Comparison of ENCODE assay signal across 18 cellular contexts in genomic region chrX:129771266-129771995, GRCh38. TPM values are rescaled to one million over a fixed set of nuclear protein-coding genes. Genes with fewer than 3 reads are reported as not detected.
A peak's percentile ranks its signal among the peaks of the same experiment; 100 is the strongest.
DNase-seq lines count a peak whose midpoint lies in the region; ATAC-seq lines count a peak whose summit lies in the region.
"Had no signal": no experiment of that assay in that cellular context is flagged by ENCODE, and none has a peak within 500 bp of the region (broad histone marks: within the 10 kb centered on the region; RNA-seq: fewer than 3 reads in every experiment).

No MANE protein-coding gene starts in this region.

- no peak for ATAC-seq in natural killer cell treated with Interleukin-12 subunit alpha and Interleukin-12 subunit beta and Interleukin-15 and Interleukin-18, amount 100 ng/mL, for 72 hours
- ATAC-seq: foreskin keratinocyte, HCT116, sciatic nerve had no signal

- no peaks in the 10 kb centered on the region for H3K9me3 ChIP-seq in KOPT-K1 (ENCODE audit: insufficient read depth, low read length, poor library complexity, severe bottlenecking)

- H3K27me3 Mint-ChIP-seq in activated naive CD4-positive, alpha-beta T cell treated with anti-CD3 and anti-CD28 coated beads for 36 hours (ENCODE audit: low read depth): no peaks in the 10 kb centered on the region
- no peaks in the 10 kb centered on the region for H3K27me3 Mint-ChIP-seq in natural killer cell treated with Interleukin-12 subunit alpha and Interleukin-12 subunit beta and Interleukin-15 and Interleukin-18, amount 100 ng/mL, for 72 hours

- H3K9me3 Mint-ChIP-seq in activated naive CD4-positive, alpha-beta T cell treated with anti-CD3 and anti-CD28 coated beads for 36 hours: no peaks in the 10 kb centered on the region
- H3K9me3 Mint-ChIP-seq in natural killer cell treated with Interleukin-12 subunit alpha and Interleukin-12 subunit beta and Interleukin-15 and Interleukin-18, amount 100 ng/mL, for 72 hours: no peaks in the 10 kb centered on the region

- H3K27ac ChIP-seq in KOPT-K1 (ENCODE audit: low read depth, low read length, poor library complexity, severe bottlenecking): peak overlapping the region; percentile 99
- H3K27ac ChIP-seq: foreskin keratinocyte had no signal

- H3K4me3 Mint-ChIP-seq in activated naive CD4-positive, alpha-beta T cell treated with anti-CD3 and anti-CD28 coated beads for 36 hours: peak overlapping the region; percentile 34
- peak overlapping the region; percentile 71 for H3K4me3 Mint-ChIP-seq in natural killer cell treated with Interleukin-12 subunit alpha and Interleukin-12 subunit beta and Interleukin-15 and Interleukin-18, amount 100 ng/mL, for 72 hours
- H3K4me3 Mint-ChIP-seq: endodermal cell had no signal

- peaks cover 71% of the 10 kb centered on the region for H3K4me1 Mint-ChIP-seq in activated naive CD4-positive, alpha-beta T cell treated with anti-CD3 and anti-CD28 coated beads for 36 hours (ENCODE audit: low read depth)
- peaks cover 53 to 59% of the 10 kb centered on the region in 2 donors for H3K4me1 Mint-ChIP-seq in natural killer cell treated with Interleukin-12 subunit alpha and Interleukin-12 subunit beta and Interleukin-15 and Interleukin-18, amount 100 ng/mL, for 72 hours (ENCODE audit: low read depth in 2 of 2)

- H3K27ac Mint-ChIP-seq in activated naive CD4-positive, alpha-beta T cell treated with anti-CD3 and anti-CD28 coated beads for 36 hours: peak overlapping the region; percentile 92
- H3K27ac Mint-ChIP-seq in natural killer cell treated with Interleukin-12 subunit alpha and Interleukin-12 subunit beta and Interleukin-15 and Interleukin-18, amount 100 ng/mL, for 72 hours: peak overlapping the region; percentile 85 to 96
- H3K27ac Mint-ChIP-seq: endodermal cell had no signal

- CTCF ChIA-PET in activated naive CD4-positive, alpha-beta T cell treated with anti-CD3 and anti-CD28 coated beads for 36 hours (lab: Charles Lee): interaction anchor here (0.9 to 2.6 kb wide), 5 partner anchors 9 to 167 kb away, joined by 3 to 10 read pairs (median 4); partner anchors contain the start of gene SASH3

- peak in 3 of 4 experiments; percentile 1 to 21 (median 9) for DNase-seq in activated CD4-positive, CD25-positive, alpha-beta regulatory T cell (lab: John Stamatoyannopoulos, UW)
- no peak for DNase-seq in activated CD4-positive, CD25-positive, alpha-beta regulatory T cell treated with anti-CD3 and anti-CD28 coated beads, Interleukin-2, amount 50 U/mL, for 72 hours
- DNase-seq in activated naive CD4-positive, alpha-beta T cell treated with anti-CD3 and anti-CD28 coated beads for 36 hours: peak; percentile 61
- no peak for DNase-seq in natural killer cell treated with Interleukin-12 subunit alpha and Interleukin-12 subunit beta and Interleukin-15 and Interleukin-18, amount 100 ng/mL, for 72 hours (ENCODE audit: low spot score)
- DNase-seq in HT-29 (ENCODE audit: low spot score) (no peak), hepatic stellate cell (ENCODE audit: low spot score) (no peak), NOMO-1 treated with DMSO at 0.1 percent for 48 hours (lab: John Stamatoyannopoulos, UW; ENCODE audit: unreplicated experiment) (no peak)
- DNase-seq: endodermal cell, foreskin keratinocyte, NCI-H187 treated with DMSO at 0.1 percent for 48 hours, NCI-H69, Right ventricle myocardium superior had no signal

- H3K36me3 Mint-ChIP-seq in activated naive CD4-positive, alpha-beta T cell treated with anti-CD3 and anti-CD28 coated beads for 36 hours (ENCODE audit: low read depth): no peaks in the 10 kb centered on the region
- H3K36me3 Mint-ChIP-seq in natural killer cell treated with Interleukin-12 subunit alpha and Interleukin-12 subunit beta and Interleukin-15 and Interleukin-18, amount 100 ng/mL, for 72 hours: no peaks in the 10 kb centered on the region

- 0 out of 2 replicates have a peak, but pooled peaks cover 7% of the 10 kb centered on the region for H3K36me3 ChIP-seq in KOPT-K1 (ENCODE audit: insufficient read depth, low read length)

- intact Hi-C loops in activated naive CD4-positive, alpha-beta T cell treated with anti-CD3 and anti-CD28 coated beads for 36 hours (cut with micrococcal nuclease): no loop called here

RNA-seq across cellular contexts. Expression of gene SASH3, which starts 8.3 kb away (rescaled TPM):
- 10 to 100 TPM; 90.3 to 98.7 TPM for total RNA-seq in activated naive CD4-positive, alpha-beta T cell treated with anti-CD3 and anti-CD28 coated beads for 36 hours
- 100 to 1,000 TPM; 243 to 317 TPM for total RNA-seq in natural killer cell treated with Interleukin-12 subunit alpha and Interleukin-12 subunit beta and Interleukin-15 and Interleukin-18, amount 100 ng/mL, for 72 hours
- not detected in 2 replicates for total RNA-seq in HT-29 (2014; rRNA removed; shearing (Covaris generic))
- total RNA-seq: A172, endodermal cell, foreskin keratinocyte, LHCN-M2, lung microvascular endothelial cell had no signal

RNA-seq across cellular contexts. Expression of gene XPNPEP2, which starts 32.7 kb away (rescaled TPM):
- under 1 TPM; 0.21 to 0.27 TPM for total RNA-seq in activated naive CD4-positive, alpha-beta T cell treated with anti-CD3 and anti-CD28 coated beads for 36 hours
- total RNA-seq in natural killer cell treated with Interleukin-12 subunit alpha and Interleukin-12 subunit beta and Interleukin-15 and Interleukin-18, amount 100 ng/mL, for 72 hours: under 1 TPM; 0.14 to 0.55 TPM
- total RNA-seq in HT-29 (2014; rRNA removed; shearing (Covaris generic)): not detected in 2 replicates
- total RNA-seq: A172, foreskin keratinocyte, LHCN-M2, lung microvascular endothelial cell had no signal

Comparison
In these comparisons a context has a peak if more than half of its experiments do, and no peak if none do; other contexts are left out.
1. DNase-seq: peak in activated CD4-positive, CD25-positive, alpha-beta regulatory T cell (3 of 4) and activated naive CD4-positive, alpha-beta T cell treated with anti-CD3 and anti-CD28 coated beads for 36 hours (single experiment); none in activated CD4-positive, CD25-positive, alpha-beta regulatory T cell treated with anti-CD3 and anti-CD28 coated beads, Interleukin-2, amount 50 U/mL, for 72 hours (single experiment), natural killer cell treated with Interleukin-12 subunit alpha and Interleukin-12 subunit beta and Interleukin-15 and Interleukin-18, amount 100 ng/mL, for 72 hours (single experiment), HT-29 (single experiment), hepatic stellate cell (single experiment) and NOMO-1 treated with DMSO at 0.1 percent for 48 hours (single experiment).
2. RNA of gene SASH3, which starts 8.3 kb away (total RNA-seq): 243 to 317 TPM in natural killer cell treated with Interleukin-12 subunit alpha and Interleukin-12 subunit beta and Interleukin-15 and Interleukin-18, amount 100 ng/mL, for 72 hours and 90.3 to 98.7 TPM in activated naive CD4-positive, alpha-beta T cell treated with anti-CD3 and anti-CD28 coated beads for 36 hours; not detected in HT-29; every median in the first group is over 10 times any median in the second.